In genomic region chr6:3001773-3002293, GRCh38 we compare ENCODE assay signal across 8 cellular contexts. TPM values are rescaled to one million over a fixed set of nuclear protein-coding genes. Genes with fewer than 3 reads are reported as not detected.
A peak's percentile ranks its signal among the peaks of the same experiment; 100 is the strongest.
DNase-seq lines count a peak whose midpoint lies in the region; ATAC-seq and TF ChIP-seq lines count a peak whose summit lies in the region.

No MANE protein-coding gene starts in this region.

- ATAC-seq in GM19463 (IDR thresholded peaks at IDR 0.05; ENCODE audit: unreplicated experiment) (peak; percentile 29), upper lobe of left lung (ENCODE audit: low FRiP score in 2 of 2) (peak in 1 of 2 donors; percentile 1), HG03439 (IDR thresholded peaks at IDR 0.05; ENCODE audit: unreplicated experiment) (no peak)

- no peaks in the 10 kb centered on the region for H3K27me3 ChIP-seq in upper lobe of left lung

- no peaks in the 10 kb centered on the region for H3K9me3 ChIP-seq in upper lobe of left lung

- TF ChIP-seq CTCF in astrocyte of the cerebellum (IDR thresholded peaks at IDR 0.05; ENCODE audit: low read depth, low read length, missing control alignments) (peak; percentile 47), upper lobe of left lung (IDR thresholded peaks at IDR 0.05) (peak; percentile 54 to 80 (median 70))

- in situ Hi-C loops in astrocyte of the cerebellum (cut with HindIII; ENCODE audit: low sequenced_read_pairs) = no loop called here

- peak in 1 of 4 donors; percentile 10 for TF ChIP-seq EP300 in upper lobe of left lung (IDR thresholded peaks at IDR 0.05)

- peaks cover 0 to 27% (median 6%) of the 10 kb centered on the region in 4 donors for H3K36me3 ChIP-seq in upper lobe of left lung

- peak; percentile 69 for DNase-seq in CMK (ENCODE audit: low read depth)
- DNase-seq in NCI-H82 (lab: John Stamatoyannopoulos, UW) = peak; percentile 81
- DNase-seq in astrocyte of the cerebellum (ENCODE audit: low read depth) = no peak
- peak; percentile 76 for DNase-seq in iris pigment epithelial cell (ENCODE audit: low read depth)
- peak in 1 of 2 donors; percentile 43 for DNase-seq in upper lobe of left lung
- no peak for DNase-seq in HK-2 (ENCODE audit: unreplicated experiment)

- H3K4me1 ChIP-seq in upper lobe of left lung = peaks cover 20 to 36% (median 30%) of the 10 kb centered on the region in 4 donors

- no peak for TF ChIP-seq POLR2A in upper lobe of left lung (IDR thresholded peaks at IDR 0.05)

- peak overlapping the region in 1 of 4 donors; percentile 91 for H3K27ac ChIP-seq in upper lobe of left lung

- no peak overlapping the region for H3K4me3 ChIP-seq in astrocyte of the cerebellum (ENCODE audit: low read depth, low read length)
- H3K4me3 ChIP-seq in upper lobe of left lung = no peak overlapping the region

- WGBS in upper lobe of left lung, 2 donors = 46 to 51% methylated on average over 2 of the region's 2 CpGs

RNA-seq across cellular contexts. Expression of gene NQO2, which starts 2.1 kb away (rescaled TPM):
- 10 to 100 TPM; 10.6 to 34.3 (median 18.6) TPM for total RNA-seq in upper lobe of left lung

RNA-seq across cellular contexts. Expression of gene SERPINB6, which starts 30.5 kb away (rescaled TPM):
- 100 to 1,000 TPM; 133 to 181 (median 150) TPM for total RNA-seq in upper lobe of left lung

Comparison
In these comparisons a context has a peak if more than half of its experiments do, and no peak if none do; other contexts are left out.
1. DNase-seq: peak in CMK (single experiment), NCI-H82 (single experiment) and iris pigment epithelial cell (single experiment); none in astrocyte of the cerebellum (single experiment) and HK-2 (single experiment).